ENCODE assay signal across 2 cellular contexts in genomic region chr19:53076984-53077383, GRCh38.
TF ChIP-seq lines count a peak whose summit lies in the region.

No MANE protein-coding gene starts in this region.

TF ChIP-seq in SK-N-SH, 30 proteins besides CTCF, POLR2A, EP300 and RAD21 (continued from another document):
- TF ChIP-seq FOSL2 (IDR thresholded peaks at IDR 0.05; ENCODE audit: borderline replicate concordance, low read depth) (no peak), RXRA (IDR thresholded peaks at IDR 0.05; ENCODE audit: borderline replicate concordance, low read depth) (no peak), POLR2AphosphoS5 (IDR thresholded peaks at IDR 0.05; ENCODE audit: low read depth, low read length) (no peak), YY1 (IDR thresholded peaks at IDR 0.05; ENCODE audit: low read depth) (no peak), FOXM1 (IDR thresholded peaks at IDR 0.05; ENCODE audit: low read depth) (no peak), EZH2phosphoT487 (IDR thresholded peaks at IDR 0.05; ENCODE audit: borderline replicate concordance, low read depth) (no peak), SIN3A (IDR thresholded peaks at IDR 0.05; ENCODE audit: borderline replicate concordance, low read depth, low read length) (no peak), IRF3 (IDR thresholded peaks at IDR 0.05; ENCODE audit: low read depth, low read length) (no peak), CHD2 (IDR thresholded peaks at IDR 0.05; ENCODE audit: low read length, partially characterized antibody) (no peak), USF1 (IDR thresholded peaks at IDR 0.05; ENCODE audit: borderline replicate concordance, low read depth) (no peak), TCF12 (IDR thresholded peaks at IDR 0.05) (no peak), PBX3 (IDR thresholded peaks at IDR 0.05) (no peak), RCOR1 (IDR thresholded peaks at IDR 0.05; ENCODE audit: low read length) (no peak), MAX (IDR thresholded peaks at IDR 0.05; ENCODE audit: low read depth) (no peak)

TF ChIP-seq in SK-N-SH treated with all-trans-retinoic acid at 6 μM for 48 hours, 23 proteins besides CTCF, POLR2A, EP300 and RAD21 (continued from another document):
- TF ChIP-seq TSHZ2 (CRISPR knock-in tag; IDR thresholded peaks at IDR 0.05) (no peak), ZNF70 (CRISPR knock-in tag; IDR thresholded peaks at IDR 0.05) (no peak), OSR1 (CRISPR knock-in tag; IDR thresholded peaks at IDR 0.05) (no peak), BACH2 (CRISPR knock-in tag; IDR thresholded peaks at IDR 0.05; ENCODE audit: borderline replicate concordance) (no peak), ZC3H10 (CRISPR knock-in tag; IDR thresholded peaks at IDR 0.05) (no peak), RARB (CRISPR knock-in tag; IDR thresholded peaks at IDR 0.05) (no peak), CREB5 (CRISPR knock-in tag; IDR thresholded peaks at IDR 0.05; ENCODE audit: low read depth) (no peak), TOX (CRISPR knock-in tag; IDR thresholded peaks at IDR 0.05; ENCODE audit: borderline replicate concordance) (no peak), ZNF565 (CRISPR knock-in tag; conservative IDR thresholded peaks at IDR 0.05; ENCODE audit: low read depth) (no peak), ISL1 (CRISPR knock-in tag; IDR thresholded peaks at IDR 0.05) (no peak), SNAI2 (CRISPR knock-in tag; IDR thresholded peaks at IDR 0.05) (no peak)
